1 cellular context compared by ENCODE assay signal in genomic region chr6:47221565-47221964, GRCh38.
TF ChIP-seq lines count a peak whose summit lies in the region.

No MANE protein-coding gene starts in this region.

TF ChIP-seq in WTC11, 78 proteins besides CTCF, POLR2A, EP300 and RAD21 (continued from another document):
- TF ChIP-seq PRDM15 (CRISPR knock-in tag; IDR thresholded peaks at IDR 0.05) (no peak), USF1 (CRISPR knock-in tag; IDR thresholded peaks at IDR 0.05) (0 out of 2 replicates have a peak, but pooled peaks have one; percentile 21), GRHL2 (CRISPR knock-in tag; IDR thresholded peaks at IDR 0.05; ENCODE audit: insufficient replicate concordance, severe bottlenecking) (no peak), TCF7 (CRISPR knock-in tag; IDR thresholded peaks at IDR 0.05; ENCODE audit: low read depth) (no peak), TEAD1 (CRISPR knock-in tag; IDR thresholded peaks at IDR 0.05) (no peak), PREB (CRISPR knock-in tag; IDR thresholded peaks at IDR 0.05; ENCODE audit: borderline replicate concordance) (no peak), ZNF425 (CRISPR knock-in tag; conservative IDR thresholded peaks at IDR 0.05) (no peak), GABPB1 (CRISPR knock-in tag; IDR thresholded peaks at IDR 0.05) (no peak), ZNF416 (CRISPR knock-in tag; IDR thresholded peaks at IDR 0.05) (no peak)
